ENCODE assay signal across 17 cellular contexts in genomic region chr1:246680696-246681127, GRCh38. TPM values are rescaled to one million over a fixed set of nuclear protein-coding genes. Genes with fewer than 3 reads are reported as not detected.
DNase-seq lines count a peak whose midpoint lies in the region; ATAC-seq and TF ChIP-seq lines count a peak whose summit lies in the region.
"Had no signal": no experiment of that assay in that cellular context is flagged by ENCODE, and none has a peak within 500 bp of the region (broad histone marks: within the 10 kb centered on the region; RNA-seq: fewer than 3 reads in every experiment).

No MANE protein-coding gene starts in this region.

- CTCF ChIA-PET in T-cell (lab: Charles Lee): interaction anchor here in 1 of 2 donors (0.7 kb wide), 1 partner anchor 62 kb away, joined by 3 read pairs; no protein-coding TSS in a partner anchor

- H2BK5ac ChIP-seq in mesenchymal stem cell (ENCODE audit: low read depth, low read length, poor library complexity, severe bottlenecking): no peak overlapping the region

- TF ChIP-seq CTCF in dorsolateral prefrontal cortex (IDR thresholded peaks at IDR 0.05 in 54 of 56, conservative IDR thresholded peaks at IDR 0.05 in 2 of 56; ENCODE audit: low read depth in 1 of 56, partially characterized antibody in 56 of 56): no peak
- no peak for TF ChIP-seq CTCF in transverse colon (IDR thresholded peaks at IDR 0.05)

- no peaks in the 10 kb centered on the region for H3K27me3 Mint-ChIP-seq in T-cell
- H3K27me3 Mint-ChIP-seq: CD4-positive, CD25-positive, alpha-beta regulatory T cell; dendritic cell treated with granulocyte-macrophage colony-stimulating factor and Interleukin-4, amounts not matched to agents 40 ng/mL and 50 ng/mL, for 4 days had no signal

- no peak overlapping the region for H3K9ac ChIP-seq in mesenchymal stem cell (ENCODE audit: low read length)

- intact Hi-C loops in dorsolateral prefrontal cortex (cut with DNase I): no loop called here
- intact Hi-C loops in transverse colon (cut with DNase I; ENCODE audit: low total_unique reads): no loop called here

- no peak overlapping the region for H3K23ac ChIP-seq in mesenchymal stem cell (ENCODE audit: low read length in 2 of 2)

- H3K9me3 ChIP-seq in mesenchymal stem cell (ENCODE audit: control insufficient read depth, low read length) (no peaks in the 10 kb centered on the region), transverse colon (no peaks in the 10 kb centered on the region)
- H3K9me3 ChIP-seq: thoracic aorta had no signal

- H2BK120ac ChIP-seq in mesenchymal stem cell (ENCODE audit: low read depth, low read length): no peak overlapping the region

- no peak overlapping the region for H4K8ac ChIP-seq in mesenchymal stem cell (ENCODE audit: low read length)

- H3K79me1 ChIP-seq in mesenchymal stem cell (replicated peaks; ENCODE audit: low read length, poor library complexity, severe bottlenecking): no peaks in the 10 kb centered on the region

- in situ Hi-C loops in transverse colon (cut with MboI; ENCODE audit: low pct_ligation_motif_present in 1 of 4, low pct_unique_long_range_greater_than_20kb in 1 of 4, low sequenced_read_pairs in 3 of 4): loop anchor here in 1 of 4 donors (25.0 kb wide), 1 partner anchor 118 kb away; the partner anchor contains the start of genes CNST and TFB2M

- POLR2A ChIA-PET in T-cell (lab: Charles Lee): no interaction called here

- no peaks in the 10 kb centered on the region for H3K9me3 Mint-ChIP-seq in T-cell
- H3K9me3 Mint-ChIP-seq: activated T-helper 2 cell treated with anti-CD3 and anti-CD28 coated beads, Interferon-gamma antibody, Interleukin-2, Interleukin-4, amounts not matched to agents 10 μg/mL and 5 μg/mL and 100 μg/mL, durations not matched to agents 14 hours and 24 hours and 36 hours; dendritic cell treated with granulocyte-macrophage colony-stimulating factor and Interleukin-4, amounts not matched to agents 40 ng/mL and 50 ng/mL, for 4 days had no signal

- WGBS in mesenchymal stem cell: 78% methylated on average over 9 of the region's 10 CpGs
- WGBS in transverse colon (ENCODE audit: low coverage in 1 of 2), 2 donors: 48 to 75% methylated on average over 3 to 10 of the region's 10 CpGs

- H2AFZ ChIP-seq in mesenchymal stem cell (ENCODE audit: low read depth, low read length): no peak overlapping the region
- H2AFZ ChIP-seq: PC-9 had no signal

- no peak for ATAC-seq in HG02763 (IDR thresholded peaks at IDR 0.05; ENCODE audit: unreplicated experiment)
- ATAC-seq in T-cell (replicated peaks in 1 of 4): no peak
- ATAC-seq in HG03095 (IDR thresholded peaks at IDR 0.05; ENCODE audit: unreplicated experiment): no peak
- ATAC-seq: activated CD8-positive, alpha-beta T cell treated with anti-CD3 and anti-CD28 coated beads, Interleukin-2, amount 10 ng/mL, durations not matched to agents 7 days and 5 days; esophagus mucosa had no signal

- no peak overlapping the region for H3K4me2 ChIP-seq in mesenchymal stem cell (ENCODE audit: low read length, poor library complexity, severe bottlenecking)
- H3K4me2 ChIP-seq: PC-9 had no signal

- H3K4me1 Mint-ChIP-seq in T-cell: no peaks in the 10 kb centered on the region
- H3K4me1 Mint-ChIP-seq: CD4-positive, CD25-positive, alpha-beta regulatory T cell had no signal

- no peak overlapping the region for H3K14ac ChIP-seq in mesenchymal stem cell (ENCODE audit: low read length in 2 of 2)

- no peak overlapping the region for H2BK15ac ChIP-seq in mesenchymal stem cell (ENCODE audit: low read depth, poor library complexity, severe bottlenecking)

- no peak for TF ChIP-seq POLR2A in transverse colon (IDR thresholded peaks at IDR 0.05)

- H3K4me3 ChIP-seq in dorsolateral prefrontal cortex: peak overlapping the region in 26 of 59 donors; percentile 1 to 47 (median 16)
- H3K4me3 ChIP-seq in mesenchymal stem cell (ENCODE audit: insufficient read depth in 1 of 2, low read depth in 1 of 2, low read length in 2 of 2): no peak overlapping the region
- H3K4me3 ChIP-seq in transverse colon: no peak overlapping the region
- H3K4me3 ChIP-seq: PC-9, thoracic aorta had no signal

- H2AK5ac ChIP-seq in mesenchymal stem cell (ENCODE audit: low read length, severe bottlenecking): no peak overlapping the region

- H2BK12ac ChIP-seq in mesenchymal stem cell (ENCODE audit: low read length in 2 of 2): no peak overlapping the region

- DNase-seq in NCI-H2227 (lab: John Stamatoyannopoulos, UW; ENCODE audit: unreplicated experiment) (peak; percentile 10), NCI-H2227 treated with DMSO at 0.1 percent for 48 hours (lab: John Stamatoyannopoulos, UW) (no peak), dorsolateral prefrontal cortex (peak in 4 of 10 donors; percentile 45 to 72 (median 56)), mesenchymal stem cell (peak; percentile 4), transverse colon (no peak), T-cell (no peak)
- DNase-seq: 8988T; activated CD8-positive, alpha-beta T cell treated with anti-CD3 and anti-CD28 coated beads, Interleukin-2, amount 10 ng/mL, durations not matched to agents 7 days and 5 days; CD4-positive, CD25-positive, alpha-beta regulatory T cell; NCI-H510A; PC-9 had no signal

- H3K18ac ChIP-seq in mesenchymal stem cell (ENCODE audit: low read depth in 1 of 2, low read length in 2 of 2): peak overlapping the region in 1 of 2 experiments; percentile 37

- H3K36me3 ChIP-seq in mesenchymal stem cell (ENCODE audit: control insufficient read depth in 1 of 2, insufficient read depth in 2 of 2, low read depth in 1 of 2, low read length in 2 of 2): no peaks in the 10 kb centered on the region
- H3K36me3 ChIP-seq in transverse colon: no peaks in the 10 kb centered on the region
- H3K36me3 ChIP-seq: thoracic aorta had no signal

- H3K36me3 Mint-ChIP-seq in T-cell: peaks cover 9% of the 10 kb centered on the region

- peak overlapping the region in 57 of 59 donors; percentile 11 to 92 (median 76) for H3K27ac ChIP-seq in dorsolateral prefrontal cortex
- H3K27ac ChIP-seq in mesenchymal stem cell (ENCODE audit: low read length, poor library complexity, severe bottlenecking): no peak overlapping the region
- peak overlapping the region; percentile 5 to 23 (median 18) for H3K27ac ChIP-seq in transverse colon
- H3K27ac ChIP-seq: PC-9, thoracic aorta had no signal

- no peak for TF ChIP-seq EP300 in transverse colon (IDR thresholded peaks at IDR 0.05; ENCODE audit: low read depth)

- H3K4ac ChIP-seq in mesenchymal stem cell (ENCODE audit: low read depth in 1 of 2, low read length in 2 of 2): no peak overlapping the region

- H3K4me3 Mint-ChIP-seq in T-cell: no peak overlapping the region
- H3K4me3 Mint-ChIP-seq: activated CD8-positive, alpha-beta T cell treated with anti-CD3 and anti-CD28 coated beads, Interleukin-2, amount 10 ng/mL, durations not matched to agents 7 days and 5 days; CD4-positive, CD25-positive, alpha-beta regulatory T cell; dendritic cell treated with granulocyte-macrophage colony-stimulating factor and Interleukin-4, amounts not matched to agents 40 ng/mL and 50 ng/mL, for 4 days had no signal

- peak overlapping the region in 1 of 2 donors; percentile 15 for H3K27ac Mint-ChIP-seq in T-cell
- H3K27ac Mint-ChIP-seq: activated CD8-positive, alpha-beta T cell treated with anti-CD3 and anti-CD28 coated beads, Interleukin-2, amount 10 ng/mL, durations not matched to agents 7 days and 5 days; activated T-helper 2 cell treated with anti-CD3 and anti-CD28 coated beads, Interferon-gamma antibody, Interleukin-2, Interleukin-4, amounts not matched to agents 10 μg/mL and 5 μg/mL and 100 μg/mL, durations not matched to agents 14 hours and 24 hours and 36 hours; CD4-positive, CD25-positive, alpha-beta regulatory T cell; dendritic cell treated with granulocyte-macrophage colony-stimulating factor and Interleukin-4, amounts not matched to agents 40 ng/mL and 50 ng/mL, for 4 days had no signal

- H3K4me1 ChIP-seq in mesenchymal stem cell (ENCODE audit: control insufficient read depth, insufficient read depth, low read depth, low read length) (no peaks in the 10 kb centered on the region), transverse colon (peaks cover 0 to 52% (median 9%) of the 10 kb centered on the region in 4 donors)

- no peak overlapping the region for H4K91ac ChIP-seq in mesenchymal stem cell (ENCODE audit: low read length)

- H3K27me3 ChIP-seq in dorsolateral prefrontal cortex (no peaks in the 10 kb centered on the region), mesenchymal stem cell (ENCODE audit: control insufficient read depth in 1 of 2, insufficient read depth in 1 of 2, low read length in 2 of 2) (no peaks in the 10 kb centered on the region), transverse colon (no peaks in the 10 kb centered on the region)

RNA-seq across cellular contexts. Expression of gene SCCPDH, which starts 43.5 kb away (rescaled TPM):
- 10 to 100 TPM; 25.8 to 69.7 (median 46.0) TPM for total RNA-seq in dorsolateral prefrontal cortex
- polyA plus RNA-seq in mesenchymal stem cell (2013, experiment 1 of 2): 25.2 TPM
- 26.5 TPM for polyA plus RNA-seq in mesenchymal stem cell (2013, experiment 2 of 2)
- 10 to 100 TPM in 3 of 4 donors, 1 to 10 TPM in 1; 4.8 to 28.5 (median 17.4) TPM for total RNA-seq in transverse colon
- total RNA-seq in T-cell: 1 to 10 TPM; 3.7 to 6.2 (median 4.5) TPM

Comparison
In these comparisons a context has a peak if more than half of its experiments do, and no peak if none do; other contexts are left out.
1. DNase-seq: peak in NCI-H2227 (single experiment) and mesenchymal stem cell (single experiment); none in NCI-H2227 treated with DMSO at 0.1 percent for 48 hours (single experiment), transverse colon (single experiment) and T-cell (0 of 34).